ENCODE assay signal across 8 cellular contexts in genomic region chr1:235128453-235129328, GRCh38. TPM values are rescaled to one million over a fixed set of nuclear protein-coding genes. Genes with fewer than 3 reads are reported as not detected.
DNase-seq lines count a peak whose midpoint lies in the region; ATAC-seq and TF ChIP-seq lines count a peak whose summit lies in the region.

Gene TOMM20, minus strand, starts transcription at chr1:235128837. Its CDS starts 122 bp downstream, at chr1:235128715.

- peaks cover 38% of the 10 kb centered on the region for H4K20me1 ChIP-seq in osteoblast (ENCODE audit: insufficient read depth, low read length)

- peaks cover 50% of the 10 kb centered on the region for H3K79me2 ChIP-seq in osteoblast (ENCODE audit: insufficient read depth, low read length)

- H3K4me3 Mint-ChIP-seq in activated naive CD4-positive, alpha-beta T cell treated with anti-CD3 and anti-CD28 coated beads, Interleukin-2, amount 50 U/mL, for 24 hours: peak within 1 kb of the TSS; percentile 99

- peak within 1 kb of the TSS; percentile 99 for H3K27ac Mint-ChIP-seq in activated naive CD4-positive, alpha-beta T cell treated with anti-CD3 and anti-CD28 coated beads, Interleukin-2, amount 50 U/mL, for 24 hours

- H3K36me3 ChIP-seq in osteoblast (ENCODE audit: insufficient read depth, low read length) (peaks cover 20% of the 10 kb centered on the region), thoracic aorta (no peaks in the 10 kb centered on the region)

- peak within 1 kb of the TSS; percentile 87 for H2AFZ ChIP-seq in osteoblast (ENCODE audit: low read length)

- H3K27me3 ChIP-seq in osteoblast (ENCODE audit: insufficient read depth, low read length) (no peaks in the 10 kb centered on the region), thoracic aorta (replicated peaks; ENCODE audit: insufficient read depth) (no peaks in the 10 kb centered on the region)

- no peaks in the 10 kb centered on the region for H3K9me3 Mint-ChIP-seq in activated naive CD4-positive, alpha-beta T cell treated with anti-CD3 and anti-CD28 coated beads, Interleukin-2, amount 50 U/mL, for 24 hours

- H3K4me3 ChIP-seq in GM08714 (ENCODE audit: low read length): peak within 1 kb of the TSS; percentile 82
- H3K4me3 ChIP-seq in osteoblast (ENCODE audit: insufficient read depth, low read length): peak within 1 kb of the TSS; percentile 97
- H3K4me3 ChIP-seq in thoracic aorta: peak within 1 kb of the TSS; percentile 85

- peak within 1 kb of the TSS; percentile 83 for H3K4me2 ChIP-seq in osteoblast (ENCODE audit: insufficient read depth, low read length)

- H3K27me3 Mint-ChIP-seq in activated naive CD4-positive, alpha-beta T cell treated with anti-CD3 and anti-CD28 coated beads, Interleukin-2, amount 50 U/mL, for 24 hours: no peaks in the 10 kb centered on the region

- H3K4me1 ChIP-seq in osteoblast (ENCODE audit: insufficient read depth, low read length) (peaks cover 11% of the 10 kb centered on the region), thoracic aorta (ENCODE audit: control insufficient read depth in 1 of 2, low read depth in 2 of 2) (peaks cover 9 to 18% of the 10 kb centered on the region in 2 donors)

- H3K27ac ChIP-seq in osteoblast (ENCODE audit: low read depth, low read length) (peak within 1 kb of the TSS; percentile 97), thoracic aorta (peak within 1 kb of the TSS; percentile 79 to 87)

- ATAC-seq in HG02588 (IDR thresholded peaks at IDR 0.05; ENCODE audit: unreplicated experiment) (peak; percentile 92), SK-N-SH treated with all-trans-retinoic acid at 6 μM for 48 hours (peak; percentile 96), thoracic aorta (ENCODE audit: insufficient number of reproducible peaks, low FRiP score, low read depth) (peak; percentile 97)

- H3K4me1 Mint-ChIP-seq in activated naive CD4-positive, alpha-beta T cell treated with anti-CD3 and anti-CD28 coated beads, Interleukin-2, amount 50 U/mL, for 24 hours: peaks cover 37% of the 10 kb centered on the region

- TF ChIP-seq CTCF in osteoblast (IDR thresholded peaks at IDR 0.05; ENCODE audit: extremely low read depth, low read depth, low read length): no peak
- peak; percentile 10 for TF ChIP-seq CTCF in thoracic aorta (IDR thresholded peaks at IDR 0.05)

- H3K9me3 ChIP-seq in osteoblast (ENCODE audit: low read depth, low read length) (no peaks in the 10 kb centered on the region), thoracic aorta (no peaks in the 10 kb centered on the region)

- DNase-seq in NCI-H1092 (lab: John Stamatoyannopoulos, UW) (peak; percentile 99), glomerular visceral epithelial cell (ENCODE audit: extremely low spot score) (peak; percentile 99), osteoblast (ENCODE audit: insufficient read length, low spot score, missing footprints) (peak; percentile 97), thoracic aorta (ENCODE audit: low spot score) (peak; percentile 86)

- peaks cover 22% of the 10 kb centered on the region for H3K36me3 Mint-ChIP-seq in activated naive CD4-positive, alpha-beta T cell treated with anti-CD3 and anti-CD28 coated beads, Interleukin-2, amount 50 U/mL, for 24 hours

TF ChIP-seq in SK-N-SH treated with all-trans-retinoic acid at 6 μM for 48 hours, 23 proteins besides CTCF, POLR2A, EP300 and RAD21:
- TF ChIP-seq ISL1 (CRISPR knock-in tag; IDR thresholded peaks at IDR 0.05) (no peak), ZFP30 (CRISPR knock-in tag; IDR thresholded peaks at IDR 0.05) (no peak), ZNF8 (CRISPR knock-in tag; IDR thresholded peaks at IDR 0.05) (no peak), PATZ1 (CRISPR knock-in tag; IDR thresholded peaks at IDR 0.05; ENCODE audit: borderline replicate concordance) (no peak), CREB5 (CRISPR knock-in tag; IDR thresholded peaks at IDR 0.05; ENCODE audit: low read depth) (no peak), RARB (CRISPR knock-in tag; IDR thresholded peaks at IDR 0.05) (no peak), ESRRG (CRISPR knock-in tag; IDR thresholded peaks at IDR 0.05) (no peak), ZC3H10 (CRISPR knock-in tag; IDR thresholded peaks at IDR 0.05) (no peak), BACH2 (CRISPR knock-in tag; IDR thresholded peaks at IDR 0.05; ENCODE audit: borderline replicate concordance) (no peak), ZFP3 (CRISPR knock-in tag; IDR thresholded peaks at IDR 0.05) (no peak), ARNTL (CRISPR knock-in tag; IDR thresholded peaks at IDR 0.05; ENCODE audit: borderline replicate concordance, low read depth) (no peak), GLIS3 (CRISPR knock-in tag; IDR thresholded peaks at IDR 0.05) (no peak), OSR1 (CRISPR knock-in tag; IDR thresholded peaks at IDR 0.05) (no peak; the same call in 1 of the 2 replicates), TOX (CRISPR knock-in tag; IDR thresholded peaks at IDR 0.05; ENCODE audit: borderline replicate concordance) (no peak), ZNF70 (CRISPR knock-in tag; IDR thresholded peaks at IDR 0.05) (no peak), CSRNP3 (CRISPR knock-in tag; IDR thresholded peaks at IDR 0.05) (no peak), POU6F1 (CRISPR knock-in tag; IDR thresholded peaks at IDR 0.05; ENCODE audit: borderline replicate concordance, low read depth) (no peak), SNAI2 (CRISPR knock-in tag; IDR thresholded peaks at IDR 0.05) (no peak)

RNA-seq across cellular contexts. Expression of gene TOMM20, which starts in this region (rescaled TPM):
- total RNA-seq in osteoblast: 108 and 110 TPM in 2 replicates
- 100 to 1,000 TPM in 1 of 2 donors, 10 to 100 TPM in 1; 59.0 to 101 TPM for total RNA-seq in thoracic aorta

Comparison
In these comparisons a context has a peak if more than half of its experiments do, and no peak if none do; other contexts are left out.
1. Peak in every context shown above with its lines: DNase-seq, ATAC-seq, H3K4me3 ChIP-seq and H3K27ac ChIP-seq.